ENCODE assay signal across 8 cellular contexts in genomic region chr19:46661735-46662592, GRCh38. TPM values are rescaled to one million over a fixed set of nuclear protein-coding genes. Genes with fewer than 3 reads are reported as not detected.
A peak's percentile ranks its signal among the peaks of the same experiment; 100 is the strongest.
DNase-seq lines count a peak whose midpoint lies in the region; ATAC-seq, FAIRE-seq and TF ChIP-seq lines count a peak whose summit lies in the region.

No MANE protein-coding gene starts in this region.

- no peaks in the 10 kb centered on the region for H3K27me3 ChIP-seq in fibroblast of lung (ENCODE audit: control insufficient read depth, insufficient read depth, low read length)

- no peaks in the 10 kb centered on the region for H3K9me3 ChIP-seq in fibroblast of lung (ENCODE audit: control insufficient read depth, insufficient read depth, low read depth, low read length)

- POLR2A ChIA-PET in naive thymus-derived CD8-positive, alpha-beta T cell (lab: Charles Lee) = interaction anchor here (0.7 to 2.3 kb wide), 14 partner anchors 11 to 139 kb away, joined by 3 to 27 read pairs (median 6); partner anchors contain the start of genes CALM3 and GNG8

- H3K4me3 Mint-ChIP-seq in activated T-helper 17 cell treated with anti-CD3 and anti-CD28 coated beads, Interleukin-2, amount 50 U/mL, for 72 hours = peak overlapping the region; percentile 85
- peak overlapping the region; percentile 80 to 93 (median 84) for H3K4me3 Mint-ChIP-seq in naive thymus-derived CD8-positive, alpha-beta T cell
- H3K4me3 Mint-ChIP-seq in stimulated activated effector memory CD8-positive, alpha-beta T cell treated with anti-CD3 and anti-CD28 coated beads, Interleukin-12 subunit alpha, Interleukin-12 subunit beta, amount 100 ng/mL, for 72 hours = peak overlapping the region; percentile 59

- H3K4me1 ChIP-seq in fibroblast of lung (ENCODE audit: control insufficient read depth, extremely low read depth, insufficient read depth, low read length) = peaks cover 5% of the 10 kb centered on the region

- H2AFZ ChIP-seq in fibroblast of lung (ENCODE audit: low read length) = no peak overlapping the region

- DNase-seq in EH (ENCODE audit: low read depth) (peak; percentile 91), RCC 7860 (ENCODE audit: low spot score) (peak; percentile 68), fibroblast of lung (ENCODE audit: low read depth in 2 of 2) (peak; percentile 84 to 91)
- peak; percentile 65 to 85 (median 78) for DNase-seq in naive thymus-derived CD8-positive, alpha-beta T cell
- DNase-seq in stimulated activated effector memory CD8-positive, alpha-beta T cell treated with anti-CD3 and anti-CD28 coated beads, Interleukin-12 subunit alpha, Interleukin-12 subunit beta, amount 100 ng/mL, for 72 hours (ENCODE audit: low spot score in 2 of 2) = peak; percentile 45 to 72

- no peaks in the 10 kb centered on the region for H3K9me3 Mint-ChIP-seq in activated T-helper 17 cell treated with anti-CD3 and anti-CD28 coated beads, Interleukin-2, amount 50 U/mL, for 72 hours
- H3K9me3 Mint-ChIP-seq in naive thymus-derived CD8-positive, alpha-beta T cell = no peaks in the 10 kb centered on the region
- H3K9me3 Mint-ChIP-seq in stimulated activated effector memory CD8-positive, alpha-beta T cell treated with anti-CD3 and anti-CD28 coated beads, Interleukin-12 subunit alpha, Interleukin-12 subunit beta, amount 100 ng/mL, for 72 hours = no peaks in the 10 kb centered on the region

- peaks cover 15% of the 10 kb centered on the region for H3K27me3 Mint-ChIP-seq in activated T-helper 17 cell treated with anti-CD3 and anti-CD28 coated beads, Interleukin-2, amount 50 U/mL, for 72 hours
- peaks cover 7 to 26% (median 13%) of the 10 kb centered on the region in 5 donors for H3K27me3 Mint-ChIP-seq in naive thymus-derived CD8-positive, alpha-beta T cell

- H3K36me3 Mint-ChIP-seq in activated T-helper 17 cell treated with anti-CD3 and anti-CD28 coated beads, Interleukin-2, amount 50 U/mL, for 72 hours (ENCODE audit: low read depth) = peaks cover under 1% of the 10 kb centered on the region
- no peaks in the 10 kb centered on the region for H3K36me3 Mint-ChIP-seq in naive thymus-derived CD8-positive, alpha-beta T cell
- no peaks in the 10 kb centered on the region for H3K36me3 Mint-ChIP-seq in stimulated activated effector memory CD8-positive, alpha-beta T cell treated with anti-CD3 and anti-CD28 coated beads, Interleukin-12 subunit alpha, Interleukin-12 subunit beta, amount 100 ng/mL, for 72 hours

- peak; percentile 63 for TF ChIP-seq CTCF in LNCAP (IDR thresholded peaks at IDR 0.05)
- TF ChIP-seq CTCF in fibroblast of lung (conservative IDR thresholded peaks at IDR 0.05 in 1 of 2, IDR thresholded peaks at IDR 0.05 in 1 of 2; ENCODE audit: low read depth in 1 of 2, low read length in 2 of 2) = peak; percentile 89 to 96

- peak overlapping the region; percentile 12 to 59 (median 34) for H3K4me3 ChIP-seq in fibroblast of lung (replicated peaks in 1 of 4; ENCODE audit: control extremely low read depth in 1 of 4, insufficient read depth in 1 of 4, low read depth in 3 of 4, low read length in 4 of 4)

- no peaks in the 10 kb centered on the region for H4K20me1 ChIP-seq in fibroblast of lung (ENCODE audit: control insufficient read depth, extremely low read depth, insufficient read depth, low read length)

- ATAC-seq in activated T-helper 17 cell treated with anti-CD3 and anti-CD28 coated beads, Interleukin-2, amount 50 U/mL, for 72 hours (replicated peaks) = peak; percentile 57
- peak; percentile 45 to 62 for ATAC-seq in naive thymus-derived CD8-positive, alpha-beta T cell
- ATAC-seq in stimulated activated effector memory CD8-positive, alpha-beta T cell treated with anti-CD3 and anti-CD28 coated beads, Interleukin-12 subunit alpha, Interleukin-12 subunit beta, amount 100 ng/mL, for 72 hours = peak; percentile 71
- no peak for ATAC-seq in HG02840 (IDR thresholded peaks at IDR 0.05; ENCODE audit: low FRiP score, unreplicated experiment)

- H3K79me2 ChIP-seq in fibroblast of lung (ENCODE audit: control insufficient read depth, insufficient read depth, low read length) = no peaks in the 10 kb centered on the region

- H3K36me3 ChIP-seq in fibroblast of lung (ENCODE audit: control insufficient read depth, insufficient read depth, low read length) = no peaks in the 10 kb centered on the region

- H3K4me2 ChIP-seq in fibroblast of lung (ENCODE audit: extremely low read depth, insufficient read depth, low read length) = peak overlapping the region; percentile 76

- no peak for FAIRE-seq in RCC 7860 (lab: Jason Lieb, UNC)

- H3K27ac ChIP-seq in fibroblast of lung (ENCODE audit: insufficient read depth, low read length) = peak overlapping the region; percentile 70

- H3K9ac ChIP-seq in fibroblast of lung (ENCODE audit: insufficient read depth, low read length) = no peak overlapping the region

- peak overlapping the region; percentile 76 for H3K27ac Mint-ChIP-seq in activated T-helper 17 cell treated with anti-CD3 and anti-CD28 coated beads, Interleukin-2, amount 50 U/mL, for 72 hours
- H3K27ac Mint-ChIP-seq in naive thymus-derived CD8-positive, alpha-beta T cell = peak overlapping the region; percentile 52 to 97 (median 83)
- H3K27ac Mint-ChIP-seq in stimulated activated effector memory CD8-positive, alpha-beta T cell treated with anti-CD3 and anti-CD28 coated beads, Interleukin-12 subunit alpha, Interleukin-12 subunit beta, amount 100 ng/mL, for 72 hours = peak overlapping the region; percentile 17

- H3K4me1 Mint-ChIP-seq in activated T-helper 17 cell treated with anti-CD3 and anti-CD28 coated beads, Interleukin-2, amount 50 U/mL, for 72 hours = peaks cover 14% of the 10 kb centered on the region
- peaks cover 16 to 31% (median 23%) of the 10 kb centered on the region in 4 donors for H3K4me1 Mint-ChIP-seq in naive thymus-derived CD8-positive, alpha-beta T cell
- peaks cover 21% of the 10 kb centered on the region for H3K4me1 Mint-ChIP-seq in stimulated activated effector memory CD8-positive, alpha-beta T cell treated with anti-CD3 and anti-CD28 coated beads, Interleukin-12 subunit alpha, Interleukin-12 subunit beta, amount 100 ng/mL, for 72 hours

RNA-seq across cellular contexts. Expression of gene DACT3, which starts 1.0 kb away (rescaled TPM):
- 1 to 10 TPM in 1 of 2 donors, under 1 TPM in 1; 0.09 to 5.4 TPM for total RNA-seq in activated T-helper 17 cell treated with anti-CD3 and anti-CD28 coated beads, Interleukin-2, amount 50 U/mL, for 72 hours
- 4.1 and 5.6 TPM in 2 replicates for total RNA-seq in fibroblast of lung
- 9.3 and 11.5 TPM in 2 replicates for polyA plus RNA-seq in fibroblast of lung
- 9.4 and 12.0 TPM in 2 replicates for polyA plus RNA-seq in fibroblast of lung (2012)
- 5.3 and 7.0 TPM in 2 replicates for polyA minus RNA-seq in fibroblast of lung (ENCODE audit: low replicate concordance)
- total RNA-seq in naive thymus-derived CD8-positive, alpha-beta T cell = under 1 TPM in 1 of 2 experiments, not detected in 1; 0.13 TPM
- under 1 TPM in 1 of 3 donors, not detected in 2; 0.13 TPM for polyA plus RNA-seq in naive thymus-derived CD8-positive, alpha-beta T cell

RNA-seq across cellular contexts. Expression of gene GNG8, which starts 26.0 kb away (rescaled TPM):
- 1 to 10 TPM in 1 of 2 donors, not detected in 1; 9.6 TPM for total RNA-seq in activated T-helper 17 cell treated with anti-CD3 and anti-CD28 coated beads, Interleukin-2, amount 50 U/mL, for 72 hours
- total RNA-seq in fibroblast of lung = not detected in 2 replicates
- not detected in 2 replicates for polyA plus RNA-seq in fibroblast of lung
- polyA plus RNA-seq in fibroblast of lung (2012) = not detected in 2 replicates
- not detected in 2 replicates for polyA minus RNA-seq in fibroblast of lung (ENCODE audit: low replicate concordance)
- total RNA-seq in naive thymus-derived CD8-positive, alpha-beta T cell = not detected
- not detected for polyA plus RNA-seq in naive thymus-derived CD8-positive, alpha-beta T cell

RNA-seq across cellular contexts. Expression of gene PTGIR, which starts 37.1 kb away (rescaled TPM):
- 10 to 100 TPM in 1 of 2 donors, 1 to 10 TPM in 1; 1.3 to 12.9 TPM for total RNA-seq in activated T-helper 17 cell treated with anti-CD3 and anti-CD28 coated beads, Interleukin-2, amount 50 U/mL, for 72 hours
- 10.3 and 16.5 TPM in 2 replicates for total RNA-seq in fibroblast of lung
- 8.4 and 27.8 TPM in 2 replicates for polyA plus RNA-seq in fibroblast of lung
- 16.1 and 39.3 TPM in 2 replicates for polyA plus RNA-seq in fibroblast of lung (2012)
- polyA minus RNA-seq in fibroblast of lung (ENCODE audit: low replicate concordance) = 7.5 and 23.6 TPM in 2 replicates
- total RNA-seq in naive thymus-derived CD8-positive, alpha-beta T cell = under 1 TPM in 1 of 2 experiments, not detected in 1; 0.25 TPM
- 1 to 10 TPM in 1 of 3 donors, under 1 TPM in 2; 0.12 to 2.8 (median 0.55) TPM for polyA plus RNA-seq in naive thymus-derived CD8-positive, alpha-beta T cell

RNA-seq across cellular contexts. Expression of gene PRKD2, which starts 55.0 kb away (rescaled TPM):
- 100 to 1,000 TPM in 1 of 2 donors, 10 to 100 TPM in 1; 75.0 to 103 TPM for total RNA-seq in activated T-helper 17 cell treated with anti-CD3 and anti-CD28 coated beads, Interleukin-2, amount 50 U/mL, for 72 hours
- 8.2 and 11.6 TPM in 2 replicates for total RNA-seq in fibroblast of lung
- polyA plus RNA-seq in fibroblast of lung = 8.1 and 10.8 TPM in 2 replicates
- 15.0 and 22.3 TPM in 2 replicates for polyA plus RNA-seq in fibroblast of lung (2012)
- 30.1 and 48.5 TPM in 2 replicates for polyA minus RNA-seq in fibroblast of lung (ENCODE audit: low replicate concordance)
- total RNA-seq in naive thymus-derived CD8-positive, alpha-beta T cell = 100 to 1,000 TPM in 1 of 2 experiments, 10 to 100 TPM in 1; 92.6 to 102 TPM
- polyA plus RNA-seq in naive thymus-derived CD8-positive, alpha-beta T cell = 10 to 100 TPM; 28.6 to 79.7 (median 37.1) TPM

Comparison
In these comparisons a context has a peak if more than half of its experiments do, and no peak if none do; other contexts are left out.
1. H3K27ac Mint-ChIP-seq: peak in every context shown above with its lines; median percentile 83 in naive thymus-derived CD8-positive, alpha-beta T cell; 76 in activated T-helper 17 cell treated with anti-CD3 and anti-CD28 coated beads, Interleukin-2, amount 50 U/mL, for 72 hours; 17 in stimulated activated effector memory CD8-positive, alpha-beta T cell treated with anti-CD3 and anti-CD28 coated beads, Interleukin-12 subunit alpha, Interleukin-12 subunit beta, amount 100 ng/mL, for 72 hours.